Comparison of ENCODE assay signal across 14 cellular contexts in the genomic region with DNA sequence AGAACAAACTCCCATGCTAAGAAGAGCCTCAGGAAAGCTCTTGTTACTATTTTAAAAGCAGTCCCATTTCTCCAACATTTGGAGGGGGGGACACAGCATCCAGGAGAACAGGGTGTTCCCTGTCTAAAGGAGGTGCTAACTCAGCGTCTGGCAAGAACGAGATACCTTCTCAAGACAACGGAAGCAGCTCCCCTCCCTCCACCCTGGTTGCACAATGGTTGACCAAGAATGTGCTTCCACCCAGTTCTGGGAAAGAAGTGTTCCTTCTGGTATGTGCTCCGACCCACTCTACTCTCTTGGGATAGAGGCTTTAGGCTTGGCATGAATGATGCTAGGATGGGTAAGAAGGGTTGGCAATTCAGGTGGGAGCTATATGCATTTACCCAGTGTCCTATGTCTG. TPM values are rescaled to one million over a fixed set of nuclear protein-coding genes. Genes with fewer than 3 reads are reported as not detected.
A peak's percentile ranks its signal among the peaks of the same experiment; 100 is the strongest.
DNase-seq lines count a peak whose midpoint lies in the region; ATAC-seq lines count a peak whose summit lies in the region.
"Had no signal": no experiment of that assay in that cellular context is flagged by ENCODE, and none has a peak within 500 bp of the region (broad histone marks: within the 10 kb centered on the region; RNA-seq: fewer than 3 reads in every experiment).

No MANE protein-coding gene starts in this region.

- H3K27me3 ChIP-seq in adipocyte (replicated peaks; ENCODE audit: control insufficient read depth, insufficient read depth, low read length): peaks cover 27% of the 10 kb centered on the region

- H3K4me3 ChIP-seq in adipocyte (ENCODE audit: low read length): peak overlapping the region; percentile 1

- H3K4me1 ChIP-seq in adipocyte (ENCODE audit: control insufficient read depth, insufficient read depth, low read length): peaks cover 51% of the 10 kb centered on the region

- DNase-seq in EH (ENCODE audit: low read depth) (peak; percentile 75), adipocyte (ENCODE audit: low read depth) (peak; percentile 42), Right ventricle myocardium superior (peak; percentile 60), sciatic nerve (ENCODE audit: low spot score) (no peak), midbrain (lab: John Stamatoyannopoulos, UW) (no peak), NCI-H2171 (lab: John Stamatoyannopoulos, UW) (no peak)
- no peak for DNase-seq in stimulated activated CD4-positive, alpha-beta T cell treated with anti-CD3 and anti-CD28 coated beads, Interleukin-4, amount 100 ng/mL, for 24 hours
- DNase-seq: activated naive CD8-positive, alpha-beta T cell treated with anti-CD3 and anti-CD28 coated beads, Interleukin-2, amount 10 ng/mL, durations not matched to agents 7 days and 5 days; dermis blood vessel endothelial cell; DMS79; Karpas-422; NCI-H446 had no signal

- no peaks in the 10 kb centered on the region for H3K36me3 ChIP-seq in adipocyte (ENCODE audit: control insufficient read depth, insufficient read depth, low read length, severe bottlenecking)

- intact Hi-C loops in Right ventricle myocardium superior (cut with DNase I): no loop called here
- intact Hi-C loops in sciatic nerve (cut with DNase I): no loop called here

- ATAC-seq in Right ventricle myocardium superior (ENCODE audit: poor library complexity) (peak; percentile 73), sciatic nerve (peak; percentile 85), HG03139 (IDR thresholded peaks at IDR 0.05; ENCODE audit: unreplicated experiment) (no peak)

- peaks cover 3% of the 10 kb centered on the region for H3K9me3 ChIP-seq in adipocyte (ENCODE audit: control insufficient read depth, low read length)

- H3K9ac ChIP-seq in adipocyte (ENCODE audit: low read length): peak overlapping the region; percentile 29

RNA-seq across cellular contexts. Expression of a gene that starts 1.5 kb away (rescaled TPM):
- total RNA-seq in Right ventricle myocardium superior: not detected
- total RNA-seq in sciatic nerve: not detected
- total RNA-seq: activated naive CD8-positive, alpha-beta T cell treated with anti-CD3 and anti-CD28 coated beads, Interleukin-2, amount 10 ng/mL, durations not matched to agents 7 days and 5 days; RPMI7951 had no signal

RNA-seq across cellular contexts. Expression of a gene that starts 20.9 kb away (rescaled TPM):
- total RNA-seq in Right ventricle myocardium superior (not detected), sciatic nerve (not detected)
- total RNA-seq: activated naive CD8-positive, alpha-beta T cell treated with anti-CD3 and anti-CD28 coated beads, Interleukin-2, amount 10 ng/mL, durations not matched to agents 7 days and 5 days; dermis blood vessel endothelial cell; RPMI7951 had no signal

RNA-seq across cellular contexts. Expression of a gene that starts 25.7 kb away (rescaled TPM):
- total RNA-seq in Right ventricle myocardium superior: not detected
- 2.6 TPM for total RNA-seq in sciatic nerve
- total RNA-seq: activated naive CD8-positive, alpha-beta T cell treated with anti-CD3 and anti-CD28 coated beads, Interleukin-2, amount 10 ng/mL, durations not matched to agents 7 days and 5 days; RPMI7951 had no signal

RNA-seq across cellular contexts. Expression of a gene that starts 42.6 kb away (rescaled TPM):
- not detected for total RNA-seq in Right ventricle myocardium superior
- not detected for total RNA-seq in sciatic nerve
- total RNA-seq: activated naive CD8-positive, alpha-beta T cell treated with anti-CD3 and anti-CD28 coated beads, Interleukin-2, amount 10 ng/mL, durations not matched to agents 7 days and 5 days; RPMI7951 had no signal

RNA-seq across cellular contexts. Expression of a gene that starts 58.4 kb away (rescaled TPM):
- total RNA-seq in Right ventricle myocardium superior (not detected), sciatic nerve (not detected)
- total RNA-seq: activated naive CD8-positive, alpha-beta T cell treated with anti-CD3 and anti-CD28 coated beads, Interleukin-2, amount 10 ng/mL, durations not matched to agents 7 days and 5 days; dermis blood vessel endothelial cell; RPMI7951 had no signal

Comparison
In these comparisons a context has a peak if more than half of its experiments do, and no peak if none do; other contexts are left out.
1. DNase-seq: peak in EH (single experiment), adipocyte (single experiment) and Right ventricle myocardium superior (single experiment); none in sciatic nerve (single experiment), midbrain (single experiment), stimulated activated CD4-positive, alpha-beta T cell treated with anti-CD3 and anti-CD28 coated beads, Interleukin-4, amount 100 ng/mL, for 24 hours (single experiment) and NCI-H2171 (single experiment).